In the genomic region with DNA sequence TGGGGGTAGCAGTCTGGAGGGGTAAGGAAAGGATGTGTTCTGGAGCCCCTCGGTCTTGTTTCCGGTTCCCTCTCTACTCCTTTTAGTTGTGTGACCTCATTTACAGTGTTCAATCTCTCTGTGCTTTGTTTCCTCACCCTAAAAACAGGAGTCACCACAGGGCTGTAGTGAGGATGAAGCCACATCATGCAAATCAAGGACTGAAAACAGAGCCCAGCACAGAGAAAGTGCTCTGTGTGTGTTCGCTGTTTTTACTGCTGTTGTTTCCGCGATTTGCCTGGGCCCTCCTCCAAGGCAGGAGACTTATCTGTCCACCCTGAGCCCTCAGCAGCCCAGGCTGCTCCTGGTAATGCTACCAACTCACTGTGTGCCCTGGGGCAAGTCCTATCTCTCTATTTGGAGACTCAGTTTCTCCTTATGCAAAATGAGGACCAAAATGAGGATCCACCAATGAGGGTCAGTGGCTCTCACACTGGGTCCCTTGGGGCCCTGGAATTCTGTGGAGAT, we compare ENCODE assay signal across 19 cellular contexts.
DNase-seq lines count a peak whose midpoint lies in the region; ATAC-seq and TF ChIP-seq lines count a peak whose summit lies in the region.
"Had no signal": no experiment of that assay in that cellular context is flagged by ENCODE, and none has a peak within 500 bp of the region (broad histone marks: within the 10 kb centered on the region; RNA-seq: fewer than 3 reads in every experiment).

No MANE protein-coding gene starts in this region.

- H3K4me3 ChIP-seq in colonic mucosa (no peak overlapping the region), transverse colon (no peak overlapping the region)
- H3K4me3 ChIP-seq: Peyer's patch had no signal

- H3K36me3 ChIP-seq in colonic mucosa, result no peaks in the 10 kb centered on the region
- no peaks in the 10 kb centered on the region for H3K36me3 ChIP-seq in transverse colon
- H3K36me3 ChIP-seq: Peyer's patch had no signal

- TF ChIP-seq POLR2A in transverse colon (IDR thresholded peaks at IDR 0.05), result no peak

- in situ Hi-C loops in transverse colon (cut with MboI; ENCODE audit: low pct_ligation_motif_present in 1 of 4, low pct_unique_long_range_greater_than_20kb in 1 of 4, low sequenced_read_pairs in 3 of 4), result no loop called here

- DNase-seq in NCI-H526 (lab: John Stamatoyannopoulos, UW) (peak; percentile 59 to 77), colonic mucosa (no peak), pons (ENCODE audit: low spot score) (peak; percentile 11), transverse colon (no peak), HPDE6-E6E7 (ENCODE audit: extremely low spot score) (no peak), SHP77 (lab: John Stamatoyannopoulos, UW) (no peak)
- DNase-seq: DMS 273 treated with DMSO at 0.1 percent for 48 hours; DND-41; H7; Karpas-422; NCI-H1436; NCI-H1930; NCI-H69; NK-92 treated with Interleukin-12 subunit alpha and Interleukin-12 subunit beta, amount 100 ng/mL, for 24 hours; Peyer's patch; SHP77 treated with DMSO at 0.1 percent for 48 hours; SK-N-SH had no signal

- no peak for ATAC-seq in HG02571 (IDR thresholded peaks at IDR 0.05; ENCODE audit: unreplicated experiment)

- H3K27me3 ChIP-seq in colonic mucosa, result no peaks in the 10 kb centered on the region
- no peaks in the 10 kb centered on the region for H3K27me3 ChIP-seq in transverse colon
- H3K27me3 ChIP-seq: Peyer's patch had no signal

- no peak overlapping the region for H3K9ac ChIP-seq in colonic mucosa (ENCODE audit: low read depth in 2 of 2, low read length in 2 of 2)
- H3K9ac ChIP-seq: SK-N-SH had no signal

- 57 to 75% methylated on average over 2 to 5 of the region's 5 CpGs for WGBS in transverse colon (ENCODE audit: low coverage in 1 of 2), 2 donors

- TF ChIP-seq CTCF in colonic mucosa (IDR thresholded peaks at IDR 0.05), result no peak
- no peak for TF ChIP-seq CTCF in transverse colon (IDR thresholded peaks at IDR 0.05)

- intact Hi-C loops in colonic mucosa (cut with DNase I) (no loop called here), transverse colon (cut with DNase I; ENCODE audit: low total_unique reads) (no loop called here)

- no peaks in the 10 kb centered on the region for H3K4me1 ChIP-seq in colonic mucosa
- H3K4me1 ChIP-seq in transverse colon, result peaks cover 12 to 43% (median 17%) of the 10 kb centered on the region in 4 donors

- no peak for TF ChIP-seq EP300 in transverse colon (IDR thresholded peaks at IDR 0.05; ENCODE audit: low read depth)

- H3K9me3 ChIP-seq in colonic mucosa, result no peaks in the 10 kb centered on the region
- H3K9me3 ChIP-seq in transverse colon, result no peaks in the 10 kb centered on the region
- H3K9me3 ChIP-seq: Peyer's patch, SK-N-SH had no signal

- H3K27ac ChIP-seq in colonic mucosa (peak overlapping the region; percentile 12), transverse colon (peak overlapping the region; percentile 72 to 89 (median 78))
- H3K27ac ChIP-seq: HL-60 had no signal

Comparison
In these comparisons a context has a peak if more than half of its experiments do, and no peak if none do; other contexts are left out.
1. DNase-seq: peak in NCI-H526 (2 of 2) and pons (single experiment); none in colonic mucosa (single experiment), transverse colon (single experiment), HPDE6-E6E7 (single experiment) and SHP77 (0 of 2).